ENCODE assay signal across 1 cellular context in the genomic region with DNA sequence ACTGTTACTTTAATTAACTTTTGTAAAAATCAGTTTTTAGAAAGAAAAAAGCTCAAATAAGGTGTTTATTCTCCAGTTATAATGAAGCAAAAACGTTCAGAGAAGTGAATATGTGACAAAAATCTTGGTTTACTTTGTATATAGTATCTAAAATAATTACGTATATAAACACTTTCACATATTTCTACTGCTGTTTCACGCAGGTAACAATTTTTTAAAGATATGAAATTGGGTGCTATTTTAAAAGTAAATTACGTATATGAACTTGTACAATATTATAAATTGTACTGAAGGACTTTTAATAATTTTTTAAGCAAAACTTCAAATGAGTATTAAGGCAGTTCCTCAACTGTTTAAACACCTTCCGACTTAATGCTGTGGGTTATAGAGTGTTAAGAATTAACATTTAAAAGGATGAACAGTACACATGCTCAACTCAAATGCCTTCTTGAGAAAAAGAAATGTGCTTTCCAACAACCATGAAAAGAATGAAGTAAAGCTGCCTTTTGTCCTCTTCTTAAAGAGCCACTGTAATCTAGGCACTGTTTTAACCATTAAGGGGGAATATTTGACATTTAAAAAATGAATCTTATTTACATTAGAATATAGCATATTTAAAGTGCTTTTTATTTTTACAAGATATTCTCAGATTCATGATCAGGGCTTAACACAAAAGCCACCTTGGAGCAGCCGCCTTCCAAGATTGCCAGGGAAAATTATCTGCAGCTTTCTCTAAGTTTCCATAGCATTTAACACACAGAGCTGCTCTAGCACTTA.
TF ChIP-seq lines count a peak whose summit lies in the region.

No MANE protein-coding gene starts in this region.

TF ChIP-seq in GM23338, 12 proteins besides CTCF, POLR2A, EP300 and RAD21 (continued from another document):
- no peak for TF ChIP-seq ZNF462 (CRISPR knock-in tag; IDR thresholded peaks at IDR 0.05)
- no peak for TF ChIP-seq REST (IDR thresholded peaks at IDR 0.05; ENCODE audit: unreplicated experiment)
- TF ChIP-seq ZNF114 (CRISPR knock-in tag; IDR thresholded peaks at IDR 0.05) = no peak
- TF ChIP-seq STAT1 (IDR thresholded peaks at IDR 0.05; ENCODE audit: unreplicated experiment) = no peak
- TF ChIP-seq CREB1 (CRISPR knock-in tag; IDR thresholded peaks at IDR 0.05; ENCODE audit: low read depth) = no peak
- TF ChIP-seq ZNF331 (CRISPR knock-in tag; IDR thresholded peaks at IDR 0.05; ENCODE audit: low read depth) = no peak
- no peak for TF ChIP-seq POLR2AphosphoS5 (IDR thresholded peaks at IDR 0.05; ENCODE audit: low read depth)
- TF ChIP-seq EZH2 (IDR thresholded peaks at IDR 0.05; ENCODE audit: low read depth, unreplicated experiment) = no peak
- no peak for TF ChIP-seq JUNB (IDR thresholded peaks at IDR 0.05; ENCODE audit: unreplicated experiment)
- TF ChIP-seq NANOG (IDR thresholded peaks at IDR 0.05; ENCODE audit: borderline replicate concordance) = no peak
- TF ChIP-seq EZH2phosphoT487 (IDR thresholded peaks at IDR 0.05; ENCODE audit: unreplicated experiment) = no peak
